In the genomic region with DNA sequence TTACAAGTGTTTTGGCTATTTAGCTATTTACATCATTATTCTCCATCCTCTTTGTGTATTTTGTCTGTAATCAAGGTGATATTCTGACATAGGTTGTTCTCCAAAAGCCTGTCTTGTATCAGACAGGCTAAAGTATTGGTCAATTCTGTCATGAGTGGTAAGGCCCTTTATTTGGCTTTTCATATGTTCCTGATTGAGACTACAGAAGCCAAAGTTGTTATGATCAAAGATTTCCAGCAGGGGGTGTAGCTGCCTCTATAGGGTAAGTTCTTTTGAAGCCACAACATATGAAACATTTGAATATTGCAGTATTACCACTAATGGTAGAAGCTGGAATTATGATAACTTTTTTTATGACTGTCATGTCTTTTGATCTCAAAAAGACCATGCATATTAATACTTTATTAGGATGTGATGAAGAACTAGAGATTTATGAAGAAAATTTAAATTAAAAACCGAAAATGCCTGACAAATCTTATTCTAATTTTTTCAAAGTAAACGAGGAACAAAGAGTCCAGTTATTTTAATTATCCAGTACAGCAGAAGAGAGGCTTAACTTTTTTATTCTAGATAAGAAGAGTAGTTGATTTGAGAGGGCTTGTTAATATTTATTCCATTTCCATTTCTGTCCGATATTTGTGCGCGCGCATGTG, we compare ENCODE assay signal across 8 cellular contexts. TPM values are rescaled to one million over a fixed set of nuclear protein-coding genes. Genes with fewer than 3 reads are reported as not detected.
DNase-seq lines count a peak whose midpoint lies in the region; ATAC-seq and TF ChIP-seq lines count a peak whose summit lies in the region.

No MANE protein-coding gene starts in this region.

- peak; percentile 39 to 69 (median 58) for TF ChIP-seq CTCF in ovary (IDR thresholded peaks at IDR 0.05)

- H3K4me1 Mint-ChIP-seq in activated CD4-positive, alpha-beta T cell treated with anti-CD3 and anti-CD28 coated beads, Interleukin-2, amount 10 ng/mL, durations not matched to agents 7 days and 5 days, result peaks cover 11% of the 10 kb centered on the region

- H3K9me3 Mint-ChIP-seq in activated CD4-positive, alpha-beta T cell treated with anti-CD3 and anti-CD28 coated beads, Interleukin-2, amount 10 ng/mL, durations not matched to agents 7 days and 5 days, result no peaks in the 10 kb centered on the region

- intact Hi-C loops in ovary (cut with DNase I), result loop anchor here in 2 of 4 donors (5.0 to 10.0 kb wide), 3 partner anchors 179 to 861 kb away; a partner anchor contains a TSS

- no peak overlapping the region for H3K27ac ChIP-seq in ovary

- 91 to 93% (median 92%) methylated on average over 6 of the region's 6 CpGs for WGBS in ovary, 3 donors

- CTCF ChIA-PET in activated CD4-positive, alpha-beta T cell treated with anti-CD3 and anti-CD28 coated beads, Interleukin-2, amount 10 ng/mL, durations not matched to agents 7 days and 5 days (lab: Charles Lee), result interaction anchor here (0.6 to 1.5 kb wide), 5 partner anchors 171 to 1086 kb away, joined by 3 to 6 read pairs (median 3); no protein-coding TSS in a partner anchor

- H3K36me3 ChIP-seq in ovary, result no peaks in the 10 kb centered on the region

- H3K4me3 Mint-ChIP-seq in activated CD4-positive, alpha-beta T cell treated with anti-CD3 and anti-CD28 coated beads, Interleukin-2, amount 10 ng/mL, durations not matched to agents 7 days and 5 days, result no peak overlapping the region

- no peaks in the 10 kb centered on the region for H3K9me3 ChIP-seq in ovary

- no peak overlapping the region for H3K27ac Mint-ChIP-seq in activated CD4-positive, alpha-beta T cell treated with anti-CD3 and anti-CD28 coated beads, Interleukin-2, amount 10 ng/mL, durations not matched to agents 7 days and 5 days

- DNase-seq in activated CD8-positive, alpha-beta memory T cell treated with anti-CD3 and anti-CD28 coated beads for 4 hours (ENCODE audit: low read depth in 2 of 2), result peak; percentile 14 to 20
- DNase-seq in activated CD8-positive, alpha-beta memory T cell treated with anti-CD3 and anti-CD28 coated beads, Interleukin-2, amount 50 U/mL, for 48 hours, result no peak
- DNase-seq in NCI-H446 treated with DMSO at 0.1 percent for 48 hours (lab: John Stamatoyannopoulos, UW), result peak; percentile 76
- peak; percentile 80 for DNase-seq in activated CD4-positive, alpha-beta T cell treated with anti-CD3 and anti-CD28 coated beads, Interleukin-2, amount 10 ng/mL, durations not matched to agents 7 days and 5 days
- DNase-seq in fibroblast of gingiva (ENCODE audit: low read depth), result peak; percentile 82
- DNase-seq in ovary, result peak in 2 of 5 donors; percentile 7 to 60
- DNase-seq in mesenteric fat pad (ENCODE audit: low spot score), result no peak

- no peak for TF ChIP-seq POLR2A in ovary (IDR thresholded peaks at IDR 0.05)

- peaks cover 10% of the 10 kb centered on the region for H3K27me3 Mint-ChIP-seq in activated CD4-positive, alpha-beta T cell treated with anti-CD3 and anti-CD28 coated beads, Interleukin-2, amount 10 ng/mL, durations not matched to agents 7 days and 5 days

- no peaks in the 10 kb centered on the region for H3K27me3 ChIP-seq in ovary

- no peak overlapping the region for H3K4me3 ChIP-seq in ovary

- TF ChIP-seq EP300 in ovary (IDR thresholded peaks at IDR 0.05), result no peak

- POLR2A ChIA-PET in activated CD4-positive, alpha-beta T cell treated with anti-CD3 and anti-CD28 coated beads, Interleukin-2, amount 10 ng/mL, durations not matched to agents 7 days and 5 days (lab: Charles Lee), result no interaction called here

- no peaks in the 10 kb centered on the region for H3K4me1 ChIP-seq in ovary (ENCODE audit: insufficient read depth)

- peaks cover 2% of the 10 kb centered on the region for H3K36me3 Mint-ChIP-seq in activated CD4-positive, alpha-beta T cell treated with anti-CD3 and anti-CD28 coated beads, Interleukin-2, amount 10 ng/mL, durations not matched to agents 7 days and 5 days (ENCODE audit: low read depth)

- peak; percentile 28 for ATAC-seq in HG03175 (IDR thresholded peaks at IDR 0.05; ENCODE audit: unreplicated experiment)

RNA-seq across cellular contexts. Expression of a gene that starts 3.4 kb away (rescaled TPM):
- 10 to 100 TPM; 35.7 to 38.6 TPM for total RNA-seq in activated CD4-positive, alpha-beta T cell treated with anti-CD3 and anti-CD28 coated beads, Interleukin-2, amount 10 ng/mL, durations not matched to agents 7 days and 5 days
- total RNA-seq in ovary, result 100 to 1,000 TPM in 5 of 7 donors, 10 to 100 TPM in 2; 78.7 to 206 (median 148) TPM
- polyA plus RNA-seq in ovary, result 10 to 100 TPM; 20.6 to 37.6 TPM
- total RNA-seq in mesenteric fat pad, result 103 TPM

Comparison
In these comparisons a context has a peak if more than half of its experiments do, and no peak if none do; other contexts are left out.
1. DNase-seq: peak in activated CD8-positive, alpha-beta memory T cell treated with anti-CD3 and anti-CD28 coated beads for 4 hours (2 of 2), NCI-H446 treated with DMSO at 0.1 percent for 48 hours (single experiment), activated CD4-positive, alpha-beta T cell treated with anti-CD3 and anti-CD28 coated beads, Interleukin-2, amount 10 ng/mL, durations not matched to agents 7 days and 5 days (single experiment) and fibroblast of gingiva (single experiment); none in activated CD8-positive, alpha-beta memory T cell treated with anti-CD3 and anti-CD28 coated beads, Interleukin-2, amount 50 U/mL, for 48 hours (single experiment) and mesenteric fat pad (single experiment).